In genomic region chr4:122003335-122003734, GRCh38 we compare ENCODE assay signal across 9 cellular contexts. TPM values are rescaled to one million over a fixed set of nuclear protein-coding genes. Genes with fewer than 3 reads are reported as not detected.
A peak's percentile ranks its signal among the peaks of the same experiment; 100 is the strongest.
DNase-seq lines count a peak whose midpoint lies in the region; ATAC-seq, FAIRE-seq and TF ChIP-seq lines count a peak whose summit lies in the region.
"Had no signal": no experiment of that assay in that cellular context is flagged by ENCODE, and none has a peak within 500 bp of the region (broad histone marks: within the 10 kb centered on the region; RNA-seq: fewer than 3 reads in every experiment).

No MANE protein-coding gene starts in this region.

- TF ChIP-seq EP300 in HepG2 (IDR thresholded peaks at IDR 0.05; ENCODE audit: low read depth in 2 of 2, low read length in 2 of 2), result no peak
- no peak for TF ChIP-seq EP300 in HepG2 (CRISPR knock-in tag; IDR thresholded peaks at IDR 0.05; ENCODE audit: borderline replicate concordance)

- TF ChIP-seq RAD21 in HepG2 (CRISPR knock-in tag; IDR thresholded peaks at IDR 0.05), result peak; percentile 68

- H3K79me2 ChIP-seq in HepG2 (ENCODE audit: insufficient read depth, low read length), result no peaks in the 10 kb centered on the region

- H4K20me1 ChIP-seq in HepG2 (ENCODE audit: insufficient read depth, low read length), result no peaks in the 10 kb centered on the region

- DNase-seq in BE2C (peak; percentile 74), NCI-H1092 treated with DMSO at 0.1 percent for 48 hours (lab: John Stamatoyannopoulos, UW) (peak; percentile 2), HepG2 (ENCODE audit: low spot score) (peak; percentile 64), cerebellar nuclear complex (lab: John Stamatoyannopoulos, UW) (no peak), cardiac septum (ENCODE audit: low spot score) (no peak)
- DNase-seq: heart right ventricle had no signal

- H3K9ac ChIP-seq in HepG2 (ENCODE audit: insufficient read depth, low read depth, low read length), result no peak overlapping the region

- peaks cover 5% of the 10 kb centered on the region; the same call in 1 of the 2 replicates for H3K27me3 ChIP-seq in BE2C
- H3K27me3 ChIP-seq in HepG2 (ENCODE audit: control insufficient read depth in 1 of 2, insufficient read depth in 2 of 2, low read length in 2 of 2), result no peaks in the 10 kb centered on the region; a peak in 1 of 5 replicates

- H3K36me3 Mint-ChIP-seq in activated T-helper 17 cell treated with anti-CD3 and anti-CD28 coated beads, Interleukin-2, amount 50 U/mL, for 72 hours (ENCODE audit: low read depth), result no peaks in the 10 kb centered on the region

- CTCF ChIA-PET in HepG2 (lab: Yijun Ruan, JAX; ENCODE audit: low intra/inter-chr PET ratio, low total read pairs), result interaction anchor here (0.9 to 3.7 kb wide), 3 partner anchors 54 to 103 kb away, joined by 4 to 25 read pairs (median 4); no protein-coding TSS in a partner anchor

- no peak overlapping the region for H3K27ac ChIP-seq in HepG2 (ENCODE audit: extremely low read length, insufficient read depth, low read length)
- H3K27ac ChIP-seq: heart right ventricle had no signal

- TF ChIP-seq CTCF in BE2C (IDR thresholded peaks at IDR 0.05; ENCODE audit: low read depth, low read length) (peak; percentile 76), HepG2 (CRISPR knock-in tag; IDR thresholded peaks at IDR 0.05) (peak; percentile 72)

- peak; percentile 88 for FAIRE-seq in HepG2 (lab: Jason Lieb, UNC)

- POLR2A ChIA-PET in HepG2 (lab: Yijun Ruan, JAX), result no interaction called here

- intact Hi-C loops in HepG2 (cut with micrococcal nuclease; ENCODE audit: unreplicated experiment), result loop anchor here (1.0 kb wide), 3 partner anchors 53 to 573 kb away; no protein-coding TSS in a partner anchor
- intact Hi-C loops in cardiac septum (cut with DNase I), result no loop called here

- H3K4me3 ChIP-seq in BE2C (ENCODE audit: low read depth, low read length), result peak overlapping the region; percentile 14; the same call in 1 of the 2 replicates
- H3K4me3 ChIP-seq in HepG2 (replicated peaks in 1 of 3; ENCODE audit: insufficient read depth in 1 of 3, low read depth in 2 of 3, low read length in 3 of 3), result no peak overlapping the region
- H3K4me3 ChIP-seq: heart right ventricle had no signal

- H3K4me1 Mint-ChIP-seq in activated T-helper 17 cell treated with anti-CD3 and anti-CD28 coated beads, Interleukin-2, amount 50 U/mL, for 72 hours, result peaks cover 4% of the 10 kb centered on the region

- H3K4me1 ChIP-seq in BE2C, result no peaks in the 10 kb centered on the region
- 0 out of 2 replicates have a peak, but pooled peaks cover 6% of the 10 kb centered on the region for H3K4me1 ChIP-seq in HepG2 (ENCODE audit: insufficient read depth, low read length)
- H3K4me1 ChIP-seq: heart right ventricle had no signal

- peaks cover 6% of the 10 kb centered on the region for H3K27me3 Mint-ChIP-seq in activated T-helper 17 cell treated with anti-CD3 and anti-CD28 coated beads, Interleukin-2, amount 50 U/mL, for 72 hours

- peak overlapping the region; percentile 33; the same call in 1 of the 2 replicates for H3K4me2 ChIP-seq in HepG2 (ENCODE audit: low read depth, low read length)

- peak; percentile 89 for ATAC-seq in GM18498 (IDR thresholded peaks at IDR 0.05; ENCODE audit: unreplicated experiment)
- ATAC-seq in HG02623 (IDR thresholded peaks at IDR 0.05; ENCODE audit: unreplicated experiment), result peak; percentile 85
- peak; percentile 37 for ATAC-seq in activated T-helper 17 cell treated with anti-CD3 and anti-CD28 coated beads, Interleukin-2, amount 50 U/mL, for 72 hours (replicated peaks)
- ATAC-seq in HepG2, result peak; percentile 99

- no peaks in the 10 kb centered on the region for H3K9me3 ChIP-seq in BE2C
- no peaks in the 10 kb centered on the region for H3K9me3 ChIP-seq in HepG2 (ENCODE audit: low read length)
- H3K9me3 ChIP-seq: heart right ventricle had no signal

- no peak overlapping the region for H3K4me3 Mint-ChIP-seq in activated T-helper 17 cell treated with anti-CD3 and anti-CD28 coated beads, Interleukin-2, amount 50 U/mL, for 72 hours

- no peaks in the 10 kb centered on the region for H3K9me3 Mint-ChIP-seq in activated T-helper 17 cell treated with anti-CD3 and anti-CD28 coated beads, Interleukin-2, amount 50 U/mL, for 72 hours

- H3K36me3 ChIP-seq in BE2C (no peaks in the 10 kb centered on the region), HepG2 (replicated peaks in 1 of 2; ENCODE audit: control insufficient read depth in 1 of 2, insufficient read depth in 2 of 2, low read length in 2 of 2) (no peaks in the 10 kb centered on the region)
- H3K36me3 ChIP-seq: heart right ventricle had no signal

- 22% methylated on average over 5 of the region's 7 CpGs for WGBS in HepG2 (ENCODE audit: low lambda C conversion rate)

- in situ Hi-C loops in HepG2 (cut with HindIII; ENCODE audit: extremely low pct_ligation_motif_present, low pct_unique_long_range_greater_than_20kb), result loop anchor here (5.0 kb wide), 1 partner anchor 96 kb away; no protein-coding TSS in a partner anchor

- no TSS peak for BruUV-seq in HepG2 (replicated peaks; lab: Mats Ljungman, UMichigan)

- no peak for TF ChIP-seq POLR2A in HepG2 (IDR thresholded peaks at IDR 0.05; ENCODE audit: insufficient read depth in 1 of 2, low read depth in 2 of 2, low read length in 2 of 2)

- no peak overlapping the region for H3K27ac Mint-ChIP-seq in activated T-helper 17 cell treated with anti-CD3 and anti-CD28 coated beads, Interleukin-2, amount 50 U/mL, for 72 hours

- H2AFZ ChIP-seq in HepG2 (ENCODE audit: low read length), result no peak overlapping the region

TF ChIP-seq in HepG2, 621 proteins besides CTCF, POLR2A, EP300 and RAD21 (continues in another document):
- TF ChIP-seq SMARCC2 (IDR thresholded peaks at IDR 0.05), result no peak
- TF ChIP-seq ZFP62 (CRISPR knock-in tag; IDR thresholded peaks at IDR 0.05), result no peak
- TF ChIP-seq ZNF12 (CRISPR knock-in tag; IDR thresholded peaks at IDR 0.05), result no peak
- TF ChIP-seq NR2F6 (IDR thresholded peaks at IDR 0.05), result no peak
- TF ChIP-seq NR2F6 (CRISPR knock-in tag; IDR thresholded peaks at IDR 0.05), result no peak
- TF ChIP-seq HCFC1 (IDR thresholded peaks at IDR 0.05; ENCODE audit: low read depth, low read length), result no peak
- TF ChIP-seq SP2 (CRISPR knock-in tag; IDR thresholded peaks at IDR 0.05), result no peak
- TF ChIP-seq MATR3 (CRISPR knock-in tag; IDR thresholded peaks at IDR 0.05), result no peak
- TF ChIP-seq ZNF841 (CRISPR knock-in tag; IDR thresholded peaks at IDR 0.05; ENCODE audit: borderline replicate concordance), result no peak
- TF ChIP-seq CREB1 (IDR thresholded peaks at IDR 0.05), result no peak
- TF ChIP-seq CREB1 (CRISPR knock-in tag; IDR thresholded peaks at IDR 0.05), result peak; percentile 40; the same call in 1 of the 2 replicates
- TF ChIP-seq RFXANK (CRISPR knock-in tag; IDR thresholded peaks at IDR 0.05), result no peak
- no peak for TF ChIP-seq ZGPAT (CRISPR knock-in tag; IDR thresholded peaks at IDR 0.05)
- no peak for TF ChIP-seq ASH2L (IDR thresholded peaks at IDR 0.05; ENCODE audit: insufficient read length, low read depth, low read length)
- no peak for TF ChIP-seq ETS1 (CRISPR knock-in tag; IDR thresholded peaks at IDR 0.05)

RNA-seq across cellular contexts. Expression of gene TRPC3, which starts 51.5 kb away (rescaled TPM):
- polyA plus RNA-seq in BE2C (2012; ENCODE audit: insufficient read depth, insufficient read length, low read depth), result not detected
- under 1 TPM; 0.53 to 0.95 TPM for total RNA-seq in activated T-helper 17 cell treated with anti-CD3 and anti-CD28 coated beads, Interleukin-2, amount 50 U/mL, for 72 hours
- not detected in 2 replicates for total RNA-seq in HepG2 (2016; rRNA removed; fragmentation: Illumina TruSeq; extraction: Trizol)
- total RNA-seq in HepG2 (2016; cell fraction: cytosol; rRNA removed; fragmentation: Illumina TruSeq; extraction: Trizol; ENCODE audit: low read depth), result not detected in 2 replicates
- total RNA-seq in HepG2 (2016; cell fraction: insoluble cytoplasmic fraction; rRNA removed; fragmentation: Illumina TruSeq; extraction: Trizol), result not detected in 2 replicates
- not detected in 2 replicates for total RNA-seq in HepG2 (2016; cell fraction: membrane; rRNA removed; fragmentation: Illumina TruSeq; extraction: Trizol)
- total RNA-seq in HepG2 (2016; cell fraction: nucleus; rRNA removed; fragmentation: Illumina TruSeq; extraction: Trizol), result not detected in 2 replicates
- not detected in 2 replicates for polyA plus RNA-seq in HepG2 (2011; rRNA removed)
- not detected in 2 replicates for polyA plus RNA-seq in HepG2 (2011; cell fraction: cytosol; rRNA removed)
- not detected in 2 replicates for polyA plus RNA-seq in HepG2 (2011; cell fraction: nucleus; rRNA removed)
- not detected in 2 replicates for polyA plus RNA-seq in HepG2 (2012)
- not detected in 2 replicates for polyA plus RNA-seq in HepG2 (2016; cell fraction: cytosol; fragmentation: Illumina TruSeq; extraction: Trizol; ENCODE audit: low read depth)
- polyA plus RNA-seq in HepG2 (2016; cell fraction: insoluble cytoplasmic fraction; fragmentation: Illumina TruSeq; extraction: Trizol; ENCODE audit: low read depth), result not detected in 2 replicates
- polyA plus RNA-seq in HepG2 (2016; cell fraction: membrane; fragmentation: Illumina TruSeq; extraction: Trizol; ENCODE audit: low read depth), result not detected in 2 replicates
- polyA plus RNA-seq in HepG2 (2016; cell fraction: nucleus; fragmentation: Illumina TruSeq; extraction: Trizol; ENCODE audit: insufficient read depth, low read depth), result not detected in 2 replicates
- polyA minus RNA-seq in HepG2 (2011; rRNA and poly(A)+ RNA removed; ENCODE audit: low replicate concordance), result not detected in 2 replicates
- polyA minus RNA-seq in HepG2 (2011; cell fraction: cytosol; rRNA and poly(A)+ RNA removed), result not detected in 2 replicates
- polyA minus RNA-seq in HepG2 (2011; cell fraction: nucleus; rRNA and poly(A)+ RNA removed), result not detected in 2 replicates
- 0.65 TPM for total RNA-seq in cardiac septum

Comparison
In these comparisons a context has a peak if more than half of its experiments do, and no peak if none do; other contexts are left out.
1. DNase-seq: peak in BE2C (single experiment), NCI-H1092 treated with DMSO at 0.1 percent for 48 hours (single experiment) and HepG2 (single experiment); none in cerebellar nuclear complex (0 of 2) and cardiac septum (single experiment).
2. ATAC-seq: peak in every context shown above with its lines; median percentile 99 in HepG2; 89 in GM18498; 85 in HG02623; 37 in activated T-helper 17 cell treated with anti-CD3 and anti-CD28 coated beads, Interleukin-2, amount 50 U/mL, for 72 hours.